ENCODE assay signal across 1 cellular context in genomic region chr17:40109471-40109824, GRCh38.
TF ChIP-seq lines count a peak whose summit lies in the region.

No MANE protein-coding gene starts in this region.

TF ChIP-seq in K562, 482 proteins besides CTCF, POLR2A, EP300 and RAD21:
- TF ChIP-seq SRSF1 (IDR thresholded peaks at IDR 0.05; ENCODE audit: low read depth, low read length) = no peak
- TF ChIP-seq ZKSCAN8 (CRISPR knock-in tag; IDR thresholded peaks at IDR 0.05) = peak; percentile 90
